In genomic region chr19:1465191-1466016, GRCh38 we compare ENCODE assay signal across 10 cellular contexts. TPM values are rescaled to one million over a fixed set of nuclear protein-coding genes. Genes with fewer than 3 reads are reported as not detected.
DNase-seq lines count a peak whose midpoint lies in the region; ATAC-seq and TF ChIP-seq lines count a peak whose summit lies in the region.
"Had no signal": no experiment of that assay in that cellular context is flagged by ENCODE, and none has a peak within 500 bp of the region (broad histone marks: within the 10 kb centered on the region; RNA-seq: fewer than 3 reads in every experiment).

No MANE protein-coding gene starts in this region.

- no peak overlapping the region for H3K27ac ChIP-seq in thyroid gland

- H3K27ac Mint-ChIP-seq in activated naive CD8-positive, alpha-beta T cell treated with anti-CD3 and anti-CD28 coated beads, Interleukin-2, amount 10 ng/mL, durations not matched to agents 7 days and 5 days: no peak overlapping the region
- H3K27ac Mint-ChIP-seq: activated B cell treated with CpG ODN at 0.5 μM for 24 hours had no signal

- peak; percentile 17 for ATAC-seq in activated naive CD8-positive, alpha-beta T cell treated with anti-CD3 and anti-CD28 coated beads, Interleukin-2, amount 10 ng/mL, durations not matched to agents 7 days and 5 days (ENCODE audit: low read depth)
- no peak for ATAC-seq in HG03280 (IDR thresholded peaks at IDR 0.05; ENCODE audit: unreplicated experiment)

- H3K4me3 Mint-ChIP-seq in activated naive CD8-positive, alpha-beta T cell treated with anti-CD3 and anti-CD28 coated beads, Interleukin-2, amount 10 ng/mL, durations not matched to agents 7 days and 5 days: no peak overlapping the region
- H3K4me3 Mint-ChIP-seq: activated B cell treated with CpG ODN at 0.5 μM for 24 hours had no signal

- H3K4me3 ChIP-seq in thyroid gland (replicated peaks in 1 of 3) (no peak overlapping the region), MG63 (no peak overlapping the region)

- intact Hi-C loops in thyroid gland (cut with DNase I): no loop called here

- DNase-seq in activated effector memory CD4-positive, alpha-beta T cell treated with anti-CD3 and anti-CD28 coated beads, Interleukin-2, amount 50 U/mL, for 16 hours: peak; percentile 73
- no peak for DNase-seq in activated effector memory CD4-positive, alpha-beta T cell treated with Interleukin-2 at 50 U/mL for 16 hours
- no peak for DNase-seq in activated naive CD8-positive, alpha-beta T cell treated with anti-CD3 and anti-CD28 coated beads, Interleukin-2, amount 10 ng/mL, durations not matched to agents 7 days and 5 days
- DNase-seq in iPS-NIHi7 (ENCODE audit: extremely low spot score): peak; percentile 66
- peak; percentile 45 to 47 for DNase-seq in thyroid gland
- DNase-seq in ACHN: no peak
- no peak for DNase-seq in MG63
- DNase-seq: activated B cell treated with CpG ODN at 0.5 μM for 24 hours, Caco-2 had no signal

- no peaks in the 10 kb centered on the region for H3K9me3 Mint-ChIP-seq in activated naive CD8-positive, alpha-beta T cell treated with anti-CD3 and anti-CD28 coated beads, Interleukin-2, amount 10 ng/mL, durations not matched to agents 7 days and 5 days
- H3K9me3 Mint-ChIP-seq: activated B cell treated with CpG ODN at 0.5 μM for 24 hours had no signal

- no peaks in the 10 kb centered on the region for H3K36me3 Mint-ChIP-seq in activated naive CD8-positive, alpha-beta T cell treated with anti-CD3 and anti-CD28 coated beads, Interleukin-2, amount 10 ng/mL, durations not matched to agents 7 days and 5 days

- POLR2A ChIA-PET in activated naive CD8-positive, alpha-beta T cell treated with anti-CD3 and anti-CD28 coated beads, Interleukin-2, amount 10 ng/mL, durations not matched to agents 7 days and 5 days (lab: Charles Lee): interaction anchor here (0.6 to 1.5 kb wide), 2 partner anchors 21 to 27 kb away, joined by 3 to 4 read pairs; no protein-coding TSS in a partner anchor

- H3K27me3 Mint-ChIP-seq in activated naive CD8-positive, alpha-beta T cell treated with anti-CD3 and anti-CD28 coated beads, Interleukin-2, amount 10 ng/mL, durations not matched to agents 7 days and 5 days: peaks cover 11% of the 10 kb centered on the region
- H3K27me3 Mint-ChIP-seq: activated B cell treated with CpG ODN at 0.5 μM for 24 hours had no signal

- H3K4me1 Mint-ChIP-seq in activated naive CD8-positive, alpha-beta T cell treated with anti-CD3 and anti-CD28 coated beads, Interleukin-2, amount 10 ng/mL, durations not matched to agents 7 days and 5 days: peaks cover 1% of the 10 kb centered on the region

- TF ChIP-seq POLR2A in thyroid gland (IDR thresholded peaks at IDR 0.05): no peak

- WGBS in thyroid gland, 2 donors: 55% methylated on average over 13 of the region's 83 CpGs; no CpG with 5 or more reads in 1 of the 2 donors

- H3K9me3 ChIP-seq in thyroid gland: no peaks in the 10 kb centered on the region
- no peaks in the 10 kb centered on the region for H3K9me3 ChIP-seq in MG63
- H3K9me3 ChIP-seq: Caco-2 had no signal

- in situ Hi-C loops in ACHN (cut with HindIII; ENCODE audit: low pct_ligation_motif_present, low pct_unique_long_range_greater_than_20kb, low sequenced_read_pairs): no loop called here

- H3K4me1 ChIP-seq in thyroid gland: peaks cover 19 to 42% of the 10 kb centered on the region in 2 donors
- H3K4me1 ChIP-seq: Caco-2 had no signal

- no peaks in the 10 kb centered on the region for H3K36me3 ChIP-seq in thyroid gland
- H3K36me3 ChIP-seq in MG63: no peaks in the 10 kb centered on the region

- peak in 4 of 6 experiments; percentile 11 to 53 (median 30) for TF ChIP-seq CTCF in thyroid gland (IDR thresholded peaks at IDR 0.05)

- H3K27me3 ChIP-seq in thyroid gland (peaks cover 37% of the 10 kb centered on the region), MG63 (no peaks in the 10 kb centered on the region)

RNA-seq across cellular contexts. Expression of gene C19orf25, which starts 13.6 kb away (rescaled TPM):
- total RNA-seq in activated naive CD8-positive, alpha-beta T cell treated with anti-CD3 and anti-CD28 coated beads, Interleukin-2, amount 10 ng/mL, durations not matched to agents 7 days and 5 days: 10 to 100 TPM; 48.0 to 51.2 TPM
- 10 to 100 TPM; 47.0 to 64.9 (median 56.5) TPM for total RNA-seq in thyroid gland
- total RNA-seq in MG63 (2014; rRNA removed; shearing (Covaris generic); ENCODE audit: low replicate concordance): 25.6 and 51.6 TPM in 2 replicates

RNA-seq across cellular contexts. Expression of gene APC2, which starts 15.5 kb away (rescaled TPM):
- total RNA-seq in activated naive CD8-positive, alpha-beta T cell treated with anti-CD3 and anti-CD28 coated beads, Interleukin-2, amount 10 ng/mL, durations not matched to agents 7 days and 5 days: under 1 TPM; 0.06 to 0.11 TPM
- under 1 TPM in 3 of 4 donors, not detected in 1; under 0.01 to 0.20 (median 0.08) TPM for total RNA-seq in thyroid gland
- 0.59 and 2.0 TPM in 2 replicates for total RNA-seq in MG63 (2014; rRNA removed; shearing (Covaris generic); ENCODE audit: low replicate concordance)

RNA-seq across cellular contexts. Expression of gene PCSK4, which starts 24.7 kb away (rescaled TPM):
- 1 to 10 TPM; 6.7 to 9.7 TPM for total RNA-seq in activated naive CD8-positive, alpha-beta T cell treated with anti-CD3 and anti-CD28 coated beads, Interleukin-2, amount 10 ng/mL, durations not matched to agents 7 days and 5 days
- 10 to 100 TPM in 1 of 4 donors, 1 to 10 TPM in 3; 2.8 to 10.4 (median 6.3) TPM for total RNA-seq in thyroid gland
- 0.40 and 9.0 TPM in 2 replicates for total RNA-seq in MG63 (2014; rRNA removed; shearing (Covaris generic); ENCODE audit: low replicate concordance)

RNA-seq across cellular contexts. Expression of gene REEP6, which starts 25.6 kb away (rescaled TPM):
- 1 to 10 TPM; 2.2 to 2.8 TPM for total RNA-seq in activated naive CD8-positive, alpha-beta T cell treated with anti-CD3 and anti-CD28 coated beads, Interleukin-2, amount 10 ng/mL, durations not matched to agents 7 days and 5 days
- total RNA-seq in thyroid gland: 1 to 10 TPM; 4.2 to 8.5 (median 5.9) TPM
- total RNA-seq in MG63 (2014; rRNA removed; shearing (Covaris generic); ENCODE audit: low replicate concordance): 0.99 and 1.9 TPM in 2 replicates

RNA-seq across cellular contexts. Expression of gene RPS15, which starts 27.2 kb away (rescaled TPM):
- total RNA-seq in activated naive CD8-positive, alpha-beta T cell treated with anti-CD3 and anti-CD28 coated beads, Interleukin-2, amount 10 ng/mL, durations not matched to agents 7 days and 5 days: 1,000 to 10,000 TPM; 1,438 to 1,457 TPM
- 1,000 to 10,000 TPM; 1,760 to 2,977 (median 2,488) TPM for total RNA-seq in thyroid gland
- 702 and 820 TPM in 2 replicates for total RNA-seq in MG63 (2014; rRNA removed; shearing (Covaris generic); ENCODE audit: low replicate concordance)

Comparison
In these comparisons a context has a peak if more than half of its experiments do, and no peak if none do; other contexts are left out.
1. DNase-seq: peak in activated effector memory CD4-positive, alpha-beta T cell treated with anti-CD3 and anti-CD28 coated beads, Interleukin-2, amount 50 U/mL, for 16 hours (single experiment), iPS-NIHi7 (single experiment) and thyroid gland (2 of 2); none in activated effector memory CD4-positive, alpha-beta T cell treated with Interleukin-2 at 50 U/mL for 16 hours (single experiment), activated naive CD8-positive, alpha-beta T cell treated with anti-CD3 and anti-CD28 coated beads, Interleukin-2, amount 10 ng/mL, durations not matched to agents 7 days and 5 days (single experiment), ACHN (single experiment) and MG63 (single experiment).